In genomic region chr11:32466279-32466915, GRCh38 we compare ENCODE assay signal across 17 cellular contexts. TPM values are rescaled to one million over a fixed set of nuclear protein-coding genes. Genes with fewer than 3 reads are reported as not detected.
DNase-seq lines count a peak whose midpoint lies in the region; ATAC-seq, FAIRE-seq and TF ChIP-seq lines count a peak whose summit lies in the region.
"Had no signal": no experiment of that assay in that cellular context is flagged by ENCODE, and none has a peak within 500 bp of the region (broad histone marks: within the 10 kb centered on the region; RNA-seq: fewer than 3 reads in every experiment).

No MANE protein-coding gene starts in this region.

- H3K56ac ChIP-seq in H9 (ENCODE audit: insufficient read length, low read depth, low read length) = no peak overlapping the region

- H4K5ac ChIP-seq in H9 (ENCODE audit: insufficient read length, low read depth, low read length) = no peak overlapping the region

- H3K4me3 Mint-ChIP-seq in H9 = no peak overlapping the region
- H3K4me3 Mint-ChIP-seq: activated naive CD8-positive, alpha-beta T cell treated with anti-CD3 and anti-CD28 coated beads for 36 hours; activated T-cell treated with anti-CD3 and anti-CD28 coated beads, Interleukin-2, amount 50 U/mL, for 4 hours; natural killer cell treated with Interleukin-12 subunit alpha and Interleukin-12 subunit beta and Interleukin-15 and Interleukin-18, amount 100 ng/mL, for 72 hours had no signal

- H3K4me3 ChIP-seq in Panc1 (ENCODE audit: low read depth in 2 of 2, low read length in 2 of 2) (no peak overlapping the region), hepatocyte (no peak overlapping the region), smooth muscle cell (no peak overlapping the region), kidney (ENCODE audit: low read length in 2 of 2) (no peak overlapping the region), upper lobe of left lung (no peak overlapping the region)
- H3K4me3 ChIP-seq: BLaER1 had no signal

- peak; percentile 71 for ATAC-seq in Panc1
- no peak for ATAC-seq in upper lobe of left lung (ENCODE audit: low FRiP score in 2 of 2)
- ATAC-seq: activated T-cell treated with anti-CD3 and anti-CD28 coated beads, Interleukin-2, amount 50 U/mL, for 4 hours had no signal

- no peak overlapping the region for H3K18ac ChIP-seq in H9 (ENCODE audit: insufficient read length, low read depth, low read length)

- no peak overlapping the region for H3T11ph ChIP-seq in H9 (ENCODE audit: low read length)

- H3F3A ChIP-seq in smooth muscle cell (ENCODE audit: low read depth) = no peaks in the 10 kb centered on the region

- H3K9me2 ChIP-seq in hepatocyte (replicated peaks; ENCODE audit: insufficient read depth) = no peaks in the 10 kb centered on the region

- WGBS in hepatocyte (ENCODE audit: low lambda C conversion rate, missing lambda C conversion rate) = 38% methylated on average over 5 of the region's 5 CpGs
- WGBS in smooth muscle cell (ENCODE audit: low lambda C conversion rate) = 39% methylated on average over 5 of the region's 5 CpGs
- WGBS in upper lobe of left lung, 2 donors = 72 to 74% methylated on average over 5 of the region's 5 CpGs
- no CpG with 5 or more reads among the region's 5 CpGs for WGBS in H9 (ENCODE audit: extremely low coverage, insufficient read length, low lambda C conversion rate)

- in situ Hi-C loops in Panc1 (cut with HindIII; ENCODE audit: low pct_unique_long_range_greater_than_20kb, low sequenced_read_pairs) = no loop called here

- H3K4me1 ChIP-seq in Panc1 (ENCODE audit: control insufficient read depth, insufficient read depth, low read length) (0 out of 2 replicates have a peak, but pooled peaks cover 3% of the 10 kb centered on the region), hepatocyte (ENCODE audit: insufficient read depth) (no peaks in the 10 kb centered on the region), smooth muscle cell (ENCODE audit: low read depth) (no peaks in the 10 kb centered on the region), kidney (ENCODE audit: control insufficient read depth in 1 of 2, insufficient read depth in 1 of 2, low read depth in 1 of 2, low read length in 2 of 2) (no peaks in the 10 kb centered on the region), upper lobe of left lung (no peaks in the 10 kb centered on the region), H9 (ENCODE audit: insufficient read depth, low read length) (no peaks in the 10 kb centered on the region)
- H3K4me1 ChIP-seq: BLaER1 had no signal

- no peak overlapping the region for H4K8ac ChIP-seq in H9 (replicated peaks; ENCODE audit: insufficient read length, low read depth, low read length)

- CTCF ChIA-PET in Panc1 (lab: Charles Lee) = no interaction called here

- H3K27ac ChIP-seq in Panc1 (ENCODE audit: low read length) = no peak overlapping the region
- no peak overlapping the region for H3K27ac ChIP-seq in hepatocyte
- no peak overlapping the region for H3K27ac ChIP-seq in smooth muscle cell (ENCODE audit: low read depth)
- H3K27ac ChIP-seq in kidney (ENCODE audit: low read depth in 2 of 2, low read length in 2 of 2) = no peak overlapping the region
- H3K27ac ChIP-seq in upper lobe of left lung = no peak overlapping the region
- H3K27ac ChIP-seq in H9 (ENCODE audit: insufficient read length, low read depth, low read length) = no peak overlapping the region
- H3K27ac ChIP-seq: BLaER1 had no signal

- no peaks in the 10 kb centered on the region for H3K9me3 Mint-ChIP-seq in H9
- H3K9me3 Mint-ChIP-seq: activated naive CD8-positive, alpha-beta T cell treated with anti-CD3 and anti-CD28 coated beads for 36 hours; activated T-cell treated with anti-CD3 and anti-CD28 coated beads, Interleukin-2, amount 50 U/mL, for 4 hours; natural killer cell treated with Interleukin-12 subunit alpha and Interleukin-12 subunit beta and Interleukin-15 and Interleukin-18, amount 100 ng/mL, for 72 hours had no signal

- H2BK12ac ChIP-seq in H9 (ENCODE audit: insufficient read length, low read depth, low read length) = no peak overlapping the region

- no peak for TF ChIP-seq POLR2A in upper lobe of left lung (IDR thresholded peaks at IDR 0.05)

- H2BK5ac ChIP-seq in H9 (ENCODE audit: insufficient read length, low read length) = no peak overlapping the region

- H3K23ac ChIP-seq in H9 (ENCODE audit: insufficient read length, low read depth, low read length) = no peak overlapping the region

- H3K4me1 Mint-ChIP-seq in H9 = no peaks in the 10 kb centered on the region
- H3K4me1 Mint-ChIP-seq: activated naive CD8-positive, alpha-beta T cell treated with anti-CD3 and anti-CD28 coated beads for 36 hours had no signal

- H3K4ac ChIP-seq in H9 (ENCODE audit: low read depth, low read length) = no peak overlapping the region

- BruUV-seq in Panc1 (replicated peaks; lab: Mats Ljungman, UMichigan) = no TSS peak

- H4K91ac ChIP-seq in H9 (ENCODE audit: insufficient read length, low read depth, low read length) = no peak overlapping the region

- H3K4me2 ChIP-seq in hepatocyte (no peak overlapping the region), smooth muscle cell (peak overlapping the region; percentile 65), H9 (ENCODE audit: insufficient read depth, insufficient read length, low read length) (no peak overlapping the region)
- H3K4me2 ChIP-seq: BLaER1 had no signal

- intact Hi-C loops in Panc1 (cut with micrococcal nuclease; ENCODE audit: unreplicated experiment) (no loop called here), kidney (cut with DNase I) (no loop called here)

- no peak for TF ChIP-seq EP300 in upper lobe of left lung (IDR thresholded peaks at IDR 0.05)

- H3K27ac Mint-ChIP-seq in H9 = no peak overlapping the region
- H3K27ac Mint-ChIP-seq: activated naive CD8-positive, alpha-beta T cell treated with anti-CD3 and anti-CD28 coated beads for 36 hours; natural killer cell treated with Interleukin-12 subunit alpha and Interleukin-12 subunit beta and Interleukin-15 and Interleukin-18, amount 100 ng/mL, for 72 hours had no signal

- H3K9me3 ChIP-seq in Panc1 (ENCODE audit: control insufficient read depth, insufficient read depth, low read depth, low read length) = no peaks in the 10 kb centered on the region
- H3K9me3 ChIP-seq in hepatocyte (ENCODE audit: low read depth) = no peaks in the 10 kb centered on the region
- no peaks in the 10 kb centered on the region for H3K9me3 ChIP-seq in smooth muscle cell (replicated peaks; ENCODE audit: low read depth)
- no peaks in the 10 kb centered on the region for H3K9me3 ChIP-seq in kidney (ENCODE audit: control insufficient read depth in 1 of 2, low read length in 2 of 2)
- no peaks in the 10 kb centered on the region for H3K9me3 ChIP-seq in upper lobe of left lung
- H3K9me3 ChIP-seq in H9 (ENCODE audit: control insufficient read depth, low read depth, low read length) = no peaks in the 10 kb centered on the region
- H3K9me3 ChIP-seq: BLaER1 had no signal

- no peaks in the 10 kb centered on the region; the same call in 1 of the 2 replicates for H3K27me3 Mint-ChIP-seq in H9 (ENCODE audit: low read depth)
- H3K27me3 Mint-ChIP-seq: activated naive CD8-positive, alpha-beta T cell treated with anti-CD3 and anti-CD28 coated beads for 36 hours had no signal

- H2BK20ac ChIP-seq in H9 (ENCODE audit: low read depth, low read length, poor library complexity, severe bottlenecking) = no peak overlapping the region

- H3K79me2 ChIP-seq in hepatocyte = no peaks in the 10 kb centered on the region
- H3K79me2 ChIP-seq in smooth muscle cell (ENCODE audit: low read depth) = no peaks in the 10 kb centered on the region
- no peaks in the 10 kb centered on the region for H3K79me2 ChIP-seq in H9 (ENCODE audit: insufficient read depth, low read length)

- H3K36me3 ChIP-seq in Panc1 (ENCODE audit: control insufficient read depth, insufficient read depth, low read length) = no peaks in the 10 kb centered on the region
- H3K36me3 ChIP-seq in hepatocyte (replicated peaks; ENCODE audit: insufficient read depth, low read depth) = no peaks in the 10 kb centered on the region
- H3K36me3 ChIP-seq in smooth muscle cell (ENCODE audit: low read depth) = no peaks in the 10 kb centered on the region
- no peaks in the 10 kb centered on the region for H3K36me3 ChIP-seq in kidney (ENCODE audit: control insufficient read depth in 1 of 2, insufficient read depth in 2 of 2, low read length in 2 of 2)
- no peaks in the 10 kb centered on the region for H3K36me3 ChIP-seq in upper lobe of left lung
- H3K36me3 ChIP-seq: BLaER1 had no signal

- no peak overlapping the region for H2AK5ac ChIP-seq in H9 (ENCODE audit: insufficient read length, low read length)

- POLR2A ChIA-PET in Panc1 (lab: Charles Lee) = no interaction called here

- no peak overlapping the region for H3K14ac ChIP-seq in H9 (ENCODE audit: insufficient read depth, low read length)

- no peak for TF ChIP-seq CTCF in Panc1 (IDR thresholded peaks at IDR 0.05)
- TF ChIP-seq CTCF in hepatocyte (IDR thresholded peaks at IDR 0.05; ENCODE audit: poor library complexity) = no peak
- TF ChIP-seq CTCF in smooth muscle cell (IDR thresholded peaks at IDR 0.05; ENCODE audit: borderline replicate concordance, insufficient read depth, poor library complexity, severe bottlenecking) = no peak
- TF ChIP-seq CTCF in kidney (IDR thresholded peaks at IDR 0.05; ENCODE audit: borderline replicate concordance, extremely low read depth, insufficient read depth) = no peak
- no peak for TF ChIP-seq CTCF in upper lobe of left lung (IDR thresholded peaks at IDR 0.05)
- TF ChIP-seq CTCF in H9 (conservative IDR thresholded peaks at IDR 0.05) = no peak

- no peaks in the 10 kb centered on the region for H3K23me2 ChIP-seq in H9 (ENCODE audit: insufficient read length, low read depth, low read length, poor library complexity, severe bottlenecking)

- no peak overlapping the region for H2BK120ac ChIP-seq in H9 (ENCODE audit: low read depth, low read length, poor library complexity, severe bottlenecking)

- H3K27me3 ChIP-seq in Panc1 (ENCODE audit: control insufficient read depth, insufficient read depth, low read length) (no peaks in the 10 kb centered on the region), hepatocyte (no peaks in the 10 kb centered on the region), smooth muscle cell (ENCODE audit: low read depth) (no peaks in the 10 kb centered on the region), upper lobe of left lung (no peaks in the 10 kb centered on the region), H9 (ENCODE audit: insufficient read depth, low read length) (no peaks in the 10 kb centered on the region)
- H3K27me3 ChIP-seq: BLaER1 had no signal

- DNase-seq in M059J (ENCODE audit: low read depth) = peak; percentile 89
- no peak for DNase-seq in Panc1 (ENCODE audit: low read depth, low spot score)
- peak; percentile 34 for DNase-seq in hepatocyte (ENCODE audit: low spot score)
- no peak for DNase-seq in smooth muscle cell (lab: John Stamatoyannopoulos, UW; ENCODE audit: unreplicated experiment)
- DNase-seq in kidney = no peak
- no peak for DNase-seq in upper lobe of left lung
- DNase-seq in H9 = no peak
- DNase-seq: activated CD4-positive, alpha-beta T cell treated with anti-CD3 and anti-CD28 coated beads, Interleukin-2, amount 50 U/mL, for 4 hours; activated naive CD8-positive, alpha-beta T cell treated with anti-CD3 and anti-CD28 coated beads for 36 hours; activated T-cell treated with anti-CD3 and anti-CD28 coated beads, Interleukin-2, amount 50 U/mL, for 4 hours; DMS153; NCI-H1092 had no signal

- no peak overlapping the region for H2AFZ ChIP-seq in hepatocyte
- no peak overlapping the region for H2AFZ ChIP-seq in smooth muscle cell (ENCODE audit: low read depth)
- H2AFZ ChIP-seq in H9 (ENCODE audit: low read length) = no peak overlapping the region

- H3K36me3 Mint-ChIP-seq in H9 (ENCODE audit: insufficient read depth in 1 of 3, low read depth in 3 of 3) = no peaks in the 10 kb centered on the region
- H3K36me3 Mint-ChIP-seq: activated naive CD8-positive, alpha-beta T cell treated with anti-CD3 and anti-CD28 coated beads for 36 hours; natural killer cell treated with Interleukin-12 subunit alpha and Interleukin-12 subunit beta and Interleukin-15 and Interleukin-18, amount 100 ng/mL, for 72 hours had no signal

- no peak overlapping the region for H2BK15ac ChIP-seq in H9 (ENCODE audit: low read depth, low read length)

- no peaks in the 10 kb centered on the region for H4K20me1 ChIP-seq in hepatocyte (ENCODE audit: insufficient read depth, poor library complexity, severe bottlenecking)
- no peaks in the 10 kb centered on the region for H4K20me1 ChIP-seq in smooth muscle cell (ENCODE audit: low read depth)
- no peaks in the 10 kb centered on the region for H4K20me1 ChIP-seq in H9 (ENCODE audit: control insufficient read depth, insufficient read depth, insufficient read length)
- H4K20me1 ChIP-seq: BLaER1 had no signal

- FAIRE-seq in kidney (lab: Jason Lieb, UNC) = no peak
- FAIRE-seq: bronchial epithelial cell, TTC549 had no signal

- no peaks in the 10 kb centered on the region for H3K79me1 ChIP-seq in H9 (ENCODE audit: insufficient read depth, low read depth, low read length, poor library complexity, severe bottlenecking)

- H3K9ac ChIP-seq in smooth muscle cell (ENCODE audit: low read depth) (no peak overlapping the region), kidney (ENCODE audit: low read length in 2 of 2) (no peak overlapping the region), H9 (ENCODE audit: extremely low read depth, insufficient read length, low read length) (no peak overlapping the region)
- H3K9ac ChIP-seq: BLaER1 had no signal

RNA-seq across cellular contexts. Expression of gene WT1, which starts 31.1 kb away (rescaled TPM):
- total RNA-seq in M059J (2014; rRNA removed; shearing (Covaris generic)) = 4.6 and 5.9 TPM in 2 replicates
- total RNA-seq in Panc1 (2021; ENCODE audit: unreplicated experiment) (15.9 TPM), hepatocyte (0.24 and 0.47 TPM in 2 replicates), smooth muscle cell (not detected in 2 replicates), kidney (0.66 TPM), upper lobe of left lung (1 to 10 TPM in 1 of 6 donors, under 1 TPM in 1, not detected in 4; 0.77 to 1.1 TPM), H9 (2021) (0.15 and 0.20 TPM in 2 replicates)
- 16.7 TPM for polyA plus RNA-seq in Panc1 (2012; ENCODE audit: insufficient read length)
- polyA plus RNA-seq in hepatocyte (0.37 and 1.2 TPM in 2 replicates), smooth muscle cell (not detected in 2 replicates), kidney (ENCODE audit: insufficient read depth, low read depth, low replicate concordance) (15.0 TPM)
- total RNA-seq: activated naive CD8-positive, alpha-beta T cell treated with anti-CD3 and anti-CD28 coated beads for 36 hours; bronchial epithelial cell; lower leg skin; natural killer cell treated with Interleukin-12 subunit alpha and Interleukin-12 subunit beta and Interleukin-15 and Interleukin-18, amount 100 ng/mL, for 72 hours had no signal

Comparison
In these comparisons a context has a peak if more than half of its experiments do, and no peak if none do; other contexts are left out.
1. DNase-seq: peak in M059J (single experiment) and hepatocyte (single experiment); none in Panc1 (single experiment), smooth muscle cell (single experiment), kidney (single experiment), upper lobe of left lung (0 of 2) and H9 (single experiment).